Comparison of ENCODE assay signal across 22 cellular contexts in the genomic region with DNA sequence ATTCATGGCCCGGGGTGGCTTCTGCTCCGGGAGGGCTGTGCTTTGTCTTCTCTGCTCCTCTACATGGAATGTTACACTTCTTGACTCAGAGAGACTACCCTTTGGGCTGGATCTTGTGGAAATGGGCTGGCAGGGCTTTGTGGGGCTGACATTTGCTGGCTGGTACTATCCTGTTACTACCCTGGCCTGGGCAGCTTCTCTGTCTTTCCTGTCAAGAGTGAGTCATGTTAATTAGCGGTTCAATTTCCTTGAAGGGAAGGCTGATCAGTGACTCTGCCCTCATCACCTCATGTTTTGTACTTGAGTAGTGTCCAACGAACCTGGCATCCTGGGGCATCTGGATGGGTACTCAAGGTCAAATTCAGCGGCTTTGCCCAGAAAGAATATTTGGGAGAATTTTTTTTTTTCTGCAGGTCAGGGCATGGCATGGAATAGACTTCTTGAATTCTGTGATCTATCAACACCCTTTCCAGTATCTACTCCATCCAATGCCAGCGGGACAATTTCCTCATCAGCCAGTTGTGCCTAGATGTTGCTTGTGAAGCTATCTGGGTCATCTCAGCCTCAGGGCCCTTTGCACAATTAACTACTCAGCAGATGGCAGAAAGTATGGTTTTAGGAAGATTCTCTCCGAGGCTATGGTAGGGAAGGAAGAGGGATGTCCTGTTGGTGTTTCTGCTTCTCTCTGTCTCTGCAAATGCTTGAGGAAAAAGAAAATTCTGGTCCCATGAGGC.
DNase-seq lines count a peak whose midpoint lies in the region; ATAC-seq lines count a peak whose summit lies in the region.
"Had no signal": no experiment of that assay in that cellular context is flagged by ENCODE, and none has a peak within 500 bp of the region (broad histone marks: within the 10 kb centered on the region; RNA-seq: fewer than 3 reads in every experiment).

No MANE protein-coding gene starts in this region.

- H3K79me2 ChIP-seq in GM23248 (ENCODE audit: insufficient read depth): no peaks in the 10 kb centered on the region

- H3K4me2 ChIP-seq in GM23248 (ENCODE audit: unreplicated experiment): no peak overlapping the region
- H3K4me2 ChIP-seq: BLaER1 treated with 17β-estradiol and CSF1 and Interleukin-3, amounts not matched to agents 10 nM and 100 nM had no signal

- no peaks in the 10 kb centered on the region for H4K20me1 ChIP-seq in GM23248 (ENCODE audit: insufficient read depth)
- H4K20me1 ChIP-seq: BLaER1 treated with 17β-estradiol and CSF1 and Interleukin-3, amounts not matched to agents 10 nM and 100 nM had no signal

- H3K36me3 ChIP-seq in GM23248 (ENCODE audit: low read depth): no peaks in the 10 kb centered on the region
- H3K36me3 ChIP-seq: BLaER1 treated with 17β-estradiol and CSF1 and Interleukin-3, amounts not matched to agents 10 nM and 100 nM; prostate gland; tibial artery had no signal

- no peaks in the 10 kb centered on the region for H3K4me1 ChIP-seq in GM23248 (ENCODE audit: insufficient read depth)
- H3K4me1 ChIP-seq: prostate gland, tibial artery had no signal

- no peaks in the 10 kb centered on the region for H3K9me3 ChIP-seq in GM23248 (ENCODE audit: low read depth)
- H3K9me3 ChIP-seq: BLaER1 treated with 17β-estradiol and CSF1 and Interleukin-3, amounts not matched to agents 10 nM and 100 nM; prostate gland; tibial artery had no signal

- H3K27me3 ChIP-seq in GM23248 (replicated peaks; ENCODE audit: insufficient read depth): no peaks in the 10 kb centered on the region; the same call in 1 of the 2 replicates
- H3K27me3 ChIP-seq: BLaER1 treated with 17β-estradiol and CSF1 and Interleukin-3, amounts not matched to agents 10 nM and 100 nM; tibial artery had no signal

- in situ Hi-C loops in GM23248 (cut with MboI): no loop called here

- no peak overlapping the region for H2AFZ ChIP-seq in GM23248

- H3K4me3 ChIP-seq in GM23248: no peak overlapping the region
- H3K4me3 ChIP-seq: BLaER1 treated with 17β-estradiol and CSF1 and Interleukin-3, amounts not matched to agents 10 nM and 100 nM; prostate gland; tibial artery had no signal

- ATAC-seq in esophagus mucosa (peak; percentile 75), GM18868 (IDR thresholded peaks at IDR 0.05; ENCODE audit: unreplicated experiment) (no peak)
- ATAC-seq: left colon; stimulated activated naive CD8-positive, alpha-beta T cell treated with anti-CD3 and anti-CD28 coated beads, Interleukin-15, amount 100 ng/mL, for 72 hours had no signal

- H3K9me2 ChIP-seq in GM23248 (ENCODE audit: insufficient read depth): no peaks in the 10 kb centered on the region

- WGBS in GM23248 (ENCODE audit: low coverage in 1 of 2, low lambda C conversion rate in 2 of 2, missing lambda C conversion rate in 2 of 2), 2 experiments: 57 to 61% methylated on average over 7 of the region's 7 CpGs

- H3F3A ChIP-seq in GM23248 (ENCODE audit: insufficient read depth): no peaks in the 10 kb centered on the region

- DNase-seq in A172 (ENCODE audit: low spot score) (peak; percentile 10), GM23248 (peak; percentile 36), RPMI7951 (ENCODE audit: low read depth) (peak; percentile 66), NCI-H345 (lab: John Stamatoyannopoulos, UW) (no peak), GF-D8 (lab: John Stamatoyannopoulos, UW) (no peak)
- DNase-seq in activated T-cell treated with anti-CD3 and anti-CD28 coated beads, Interleukin-2, amount 50 U/mL, for 48 hours: no peak
- DNase-seq: activated B cell treated with CpG ODN at 0.5 μM for 24 hours; activated naive CD4-positive, alpha-beta T cell treated with anti-CD3 and anti-CD28 coated beads, Interleukin-2, amount 50 U/mL, for 16 hours; Calu3; central memory CD4-positive, alpha-beta T cell; H9; left colon; mesenchymal stem cell; NCI-H1436 treated with DMSO at 0.1 percent for 48 hours; NCI-H524 treated with DMSO at 0.1 percent for 48 hours; stimulated activated naive CD8-positive, alpha-beta T cell treated with anti-CD3 and anti-CD28 coated beads, Interleukin-15, amount 100 ng/mL, for 72 hours; T-helper 9 cell; tibial artery had no signal

- no peak overlapping the region for H3K27ac ChIP-seq in GM23248
- H3K27ac ChIP-seq: BLaER1 treated with 17β-estradiol and CSF1 and Interleukin-3, amounts not matched to agents 10 nM and 100 nM; prostate gland; tibial artery had no signal

- H3K9ac ChIP-seq in GM23248: no peak overlapping the region
- H3K9ac ChIP-seq: BLaER1 treated with 17β-estradiol and CSF1 and Interleukin-3, amounts not matched to agents 10 nM and 100 nM had no signal

Comparison
In these comparisons a context has a peak if more than half of its experiments do, and no peak if none do; other contexts are left out.
1. DNase-seq: peak in A172 (single experiment), GM23248 (single experiment) and RPMI7951 (single experiment); none in NCI-H345 (single experiment), activated T-cell treated with anti-CD3 and anti-CD28 coated beads, Interleukin-2, amount 50 U/mL, for 48 hours (0 of 2) and GF-D8 (single experiment).